Comparison of ENCODE assay signal across 8 cellular contexts in genomic region chr6:2196079-2196679, GRCh38. TPM values are rescaled to one million over a fixed set of nuclear protein-coding genes. Genes with fewer than 3 reads are reported as not detected.
DNase-seq lines count a peak whose midpoint lies in the region; FAIRE-seq and TF ChIP-seq lines count a peak whose summit lies in the region.

No MANE protein-coding gene starts in this region.

- no peaks in the 10 kb centered on the region for H3K4me1 ChIP-seq in Karpas-422 (ENCODE audit: low read length)
- no peaks in the 10 kb centered on the region for H3K4me1 ChIP-seq in liver (ENCODE audit: control insufficient read depth in 4 of 4, insufficient read depth in 4 of 4, low read length in 3 of 4)
- H3K4me1 ChIP-seq in vagina: peaks cover 13% of the 10 kb centered on the region

- H3K36me3 ChIP-seq in Karpas-422 (ENCODE audit: insufficient read depth, low read length) (no peaks in the 10 kb centered on the region), liver (ENCODE audit: control insufficient read depth in 4 of 4, insufficient read depth in 3 of 4, low read depth in 1 of 4, low read length in 3 of 4) (no peaks in the 10 kb centered on the region), vagina (no peaks in the 10 kb centered on the region)

- H3K9ac ChIP-seq in Karpas-422 (ENCODE audit: low read length): no peak overlapping the region
- H3K9ac ChIP-seq in liver (ENCODE audit: low read depth in 1 of 2, low read length in 2 of 2): no peak overlapping the region

- 5% methylated on average over 1 of the region's 1 CpG for WGBS in liver

- H3K9me2 ChIP-seq in Karpas-422 (replicated peaks; ENCODE audit: insufficient read depth, low read length): no peaks in the 10 kb centered on the region

- H3K27ac ChIP-seq in Karpas-422 (ENCODE audit: low read length) (no peak overlapping the region), liver (ENCODE audit: low read depth in 1 of 2, low read length in 2 of 2) (no peak overlapping the region), vagina (no peak overlapping the region)

- TF ChIP-seq RAD21 in liver (IDR thresholded peaks at IDR 0.05): peak; percentile 85 to 92

- H3K4me2 ChIP-seq in Karpas-422 (ENCODE audit: low read depth, low read length, poor library complexity, severe bottlenecking): no peak overlapping the region

- TF ChIP-seq POLR2A in vagina (IDR thresholded peaks at IDR 0.05): no peak

- in situ Hi-C loops in G401 (cut with HindIII; ENCODE audit: low sequenced_read_pairs): no loop called here

- intact Hi-C loops in vagina (cut with DNase I): loop anchor here (10.0 kb wide), 1 partner anchor 591 kb away; the partner anchor contains the start of gene FOXC1

- H3K27me3 ChIP-seq in Karpas-422 (ENCODE audit: low read length): no peaks in the 10 kb centered on the region; the same call in 1 of the 2 replicates
- H3K27me3 ChIP-seq in liver (ENCODE audit: control insufficient read depth in 4 of 4, insufficient read depth in 4 of 4, low read length in 3 of 4): no peaks in the 10 kb centered on the region
- H3K27me3 ChIP-seq in vagina: no peaks in the 10 kb centered on the region

- H3K9me3 ChIP-seq in Karpas-422 (ENCODE audit: low read length): no peaks in the 10 kb centered on the region
- H3K9me3 ChIP-seq in liver (ENCODE audit: control insufficient read depth in 4 of 4, low read length in 3 of 4): no peaks in the 10 kb centered on the region
- no peaks in the 10 kb centered on the region for H3K9me3 ChIP-seq in vagina

- H2AFZ ChIP-seq in Karpas-422 (ENCODE audit: low read length): no peak overlapping the region

- peak; percentile 66 for DNase-seq in A172 (ENCODE audit: low spot score)
- DNase-seq in G401 (ENCODE audit: low spot score): peak; percentile 56
- DNase-seq in Karpas-422: peak; percentile 74
- DNase-seq in RKO (ENCODE audit: low spot score): peak; percentile 80
- no peak for DNase-seq in vagina (ENCODE audit: extremely low spot score in 2 of 2)
- no peak for DNase-seq in ecto neural progenitor cell (ENCODE audit: low spot score)

- peaks cover 12% of the 10 kb centered on the region; the same call in 1 of the 2 replicates for H4K20me1 ChIP-seq in Karpas-422 (ENCODE audit: insufficient read depth, low read depth, low read length)

- H3K79me2 ChIP-seq in Karpas-422 (ENCODE audit: low read length): no peaks in the 10 kb centered on the region

- FAIRE-seq in colon (lab: Jason Lieb, UNC): peak; percentile 14

- H3K4me3 ChIP-seq in Karpas-422 (ENCODE audit: low read length): no peak overlapping the region
- no peak overlapping the region for H3K4me3 ChIP-seq in liver (ENCODE audit: low read depth in 1 of 3, low read length in 3 of 3)
- H3K4me3 ChIP-seq in vagina: no peak overlapping the region

- TF ChIP-seq CTCF in liver (IDR thresholded peaks at IDR 0.05; ENCODE audit: low read depth, low read length, missing input control) (peak; percentile 79), vagina (IDR thresholded peaks at IDR 0.05) (peak in 2 of 3 experiments; percentile 61 to 68)

TF ChIP-seq in liver, 16 proteins besides CTCF, POLR2A, EP300 and RAD21:
- TF ChIP-seq REST (IDR thresholded peaks at IDR 0.05): no peak
- no peak for TF ChIP-seq ATF3 (IDR thresholded peaks at IDR 0.05)
- TF ChIP-seq GABPA (IDR thresholded peaks at IDR 0.05 in 1 of 2, conservative IDR thresholded peaks at IDR 0.05 in 1 of 2): no peak
- TF ChIP-seq SP1 (IDR thresholded peaks at IDR 0.05): no peak
- no peak for TF ChIP-seq RXRA (IDR thresholded peaks at IDR 0.05)
- no peak for TF ChIP-seq JUND (IDR thresholded peaks at IDR 0.05)
- TF ChIP-seq FOXA1 (IDR thresholded peaks at IDR 0.05): no peak
- TF ChIP-seq HNF4G (IDR thresholded peaks at IDR 0.05): no peak
- no peak for TF ChIP-seq MAX (IDR thresholded peaks at IDR 0.05)
- no peak for TF ChIP-seq NR2F2 (IDR thresholded peaks at IDR 0.05)
- no peak for TF ChIP-seq EGR1 (IDR thresholded peaks at IDR 0.05; ENCODE audit: low read depth in 2 of 2)
- TF ChIP-seq YY1 (IDR thresholded peaks at IDR 0.05): no peak
- TF ChIP-seq FOXA2 (IDR thresholded peaks at IDR 0.05): no peak

RNA-seq across cellular contexts. Expression of gene GMDS, which starts 49.2 kb away (rescaled TPM):
- 5.4 and 8.9 TPM in 2 replicates for total RNA-seq in A172 (2014; rRNA removed; shearing (Covaris generic))
- total RNA-seq in G401 (2014; rRNA removed; shearing (Covaris generic)): 5.3 and 5.8 TPM in 2 replicates
- 5.3 and 9.7 TPM in 2 replicates for total RNA-seq in Karpas-422 (2014; rRNA removed; shearing (Covaris generic); ENCODE audit: low replicate concordance)
- total RNA-seq in liver (10 to 100 TPM in 1 of 2 donors, 1 to 10 TPM in 1; 3.5 to 15.6 TPM), vagina (30.2 TPM)
- polyA plus RNA-seq in liver: 10 to 100 TPM; 12.5 to 13.5 TPM

Comparison
In these comparisons a context has a peak if more than half of its experiments do, and no peak if none do; other contexts are left out.
1. DNase-seq: peak in A172 (single experiment), G401 (single experiment), Karpas-422 (single experiment) and RKO (single experiment); none in vagina (0 of 2) and ecto neural progenitor cell (single experiment).